Comparison of ENCODE assay signal across 15 cellular contexts in the genomic region with DNA sequence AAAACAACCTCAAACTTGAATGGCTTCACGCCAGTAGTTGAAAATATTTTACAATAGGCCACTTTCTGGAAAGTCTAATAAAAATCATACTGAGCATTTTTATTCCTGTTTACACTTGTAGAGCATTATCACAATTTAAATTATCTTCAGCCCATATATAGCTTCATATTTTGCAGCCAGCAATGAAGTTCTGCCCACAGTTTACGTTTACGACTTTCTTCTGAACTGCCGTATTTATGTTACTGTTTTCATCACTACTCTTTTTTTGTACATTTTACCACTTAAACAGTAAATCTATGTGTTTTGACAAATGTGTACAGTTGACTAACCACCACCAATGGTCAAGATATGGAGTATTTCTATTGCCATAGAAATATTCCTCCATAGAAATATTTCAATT.
DNase-seq lines count a peak whose midpoint lies in the region; ATAC-seq and TF ChIP-seq lines count a peak whose summit lies in the region.
"Had no signal": no experiment of that assay in that cellular context is flagged by ENCODE, and none has a peak within 500 bp of the region (broad histone marks: within the 10 kb centered on the region; RNA-seq: fewer than 3 reads in every experiment).

No MANE protein-coding gene starts in this region.

- TF ChIP-seq POLR2A in gastrocnemius medialis (IDR thresholded peaks at IDR 0.05), result no peak

- no peak overlapping the region for H3K4me3 Mint-ChIP-seq in activated naive CD4-positive, alpha-beta T cell treated with anti-CD3 and anti-CD28 coated beads, Interleukin-2, amount 10 ng/mL, durations not matched to agents 7 days and 5 days
- H3K4me3 Mint-ChIP-seq: activated CD4-positive, alpha-beta T cell treated with anti-CD3 and anti-CD28 coated beads, Interleukin-2, amount 10 ng/mL, durations not matched to agents 24 days and 14 days; CD8-positive, alpha-beta memory T cell; memory B cell had no signal

- whole genome bisulfite sequencing in right cardiac atrium, result 58% methylated on average over 4 of the region's 4 CpGs

- ATAC-seq in right cardiac atrium (no peak), left ventricle myocardium superior (no peak), gastrocnemius medialis (no peak), HG03432 (IDR thresholded peaks at IDR 0.05; ENCODE audit: unreplicated experiment) (no peak)
- ATAC-seq: activated naive CD4-positive, alpha-beta T cell treated with anti-CD3 and anti-CD28 coated beads, Interleukin-2, amount 50 U/mL, for 72 hours had no signal

- no peaks in the 10 kb centered on the region for H3K27me3 ChIP-seq in right cardiac atrium (ENCODE audit: control insufficient read depth, insufficient read depth)
- H3K27me3 ChIP-seq in gastrocnemius medialis, result no peaks in the 10 kb centered on the region
- H3K27me3 ChIP-seq in A673 (replicated peaks; ENCODE audit: insufficient read depth, low read depth, low read length, poor library complexity), result peaks cover 15% of the 10 kb centered on the region

- H3K4me3 ChIP-seq in right cardiac atrium (ENCODE audit: low read length) (no peak overlapping the region), fibroblast of villous mesenchyme (ENCODE audit: low read depth, low read length) (no peak overlapping the region), gastrocnemius medialis (no peak overlapping the region), A673 (ENCODE audit: low read depth, low read length, poor library complexity, severe bottlenecking) (no peak overlapping the region)

- BruUV-seq in A673 (replicated peaks; lab: Mats Ljungman, UMichigan), result no TSS peak

- H3K9me3 ChIP-seq in right cardiac atrium (ENCODE audit: control insufficient read depth, low read length), result no peaks in the 10 kb centered on the region
- no peaks in the 10 kb centered on the region for H3K9me3 ChIP-seq in gastrocnemius medialis
- H3K9me3 ChIP-seq in A673 (ENCODE audit: low read depth, low read length, poor library complexity, severe bottlenecking), result peaks cover 7% of the 10 kb centered on the region

- CTCF ChIA-PET in activated naive CD4-positive, alpha-beta T cell treated with anti-CD3 and anti-CD28 coated beads, Interleukin-2, amount 10 ng/mL, durations not matched to agents 7 days and 5 days (lab: Charles Lee), result no interaction called here
- CTCF ChIA-PET in A673 (lab: Charles Lee), result no interaction called here

- H3K27me3 Mint-ChIP-seq in activated naive CD4-positive, alpha-beta T cell treated with anti-CD3 and anti-CD28 coated beads, Interleukin-2, amount 10 ng/mL, durations not matched to agents 7 days and 5 days, result peaks cover 3% of the 10 kb centered on the region

- H3K36me3 ChIP-seq in gastrocnemius medialis, result no peaks in the 10 kb centered on the region
- H3K36me3 ChIP-seq in A673 (ENCODE audit: insufficient read depth, low read length, poor library complexity, severe bottlenecking), result no peaks in the 10 kb centered on the region

- H3K4me1 ChIP-seq in right cardiac atrium (ENCODE audit: control insufficient read depth, insufficient read depth, low read length), result no peaks in the 10 kb centered on the region
- H3K4me1 ChIP-seq in gastrocnemius medialis, result peaks cover 0 to 4% of the 10 kb centered on the region in 2 donors
- no peaks in the 10 kb centered on the region for H3K4me1 ChIP-seq in A673 (ENCODE audit: insufficient read depth, low read length, poor library complexity, severe bottlenecking)

- in situ Hi-C loops in gastrocnemius medialis (cut with MboI; ENCODE audit: low sequenced_read_pairs in 4 of 4), result no loop called here

- H3K27ac ChIP-seq in right cardiac atrium (ENCODE audit: low read length) (peak overlapping the region; percentile 37), gastrocnemius medialis (peak overlapping the region; percentile 35 to 66 (median 54)), A673 (ENCODE audit: low read depth, low read length, poor library complexity, severe bottlenecking) (no peak overlapping the region)

- H3K27ac Mint-ChIP-seq in activated naive CD4-positive, alpha-beta T cell treated with anti-CD3 and anti-CD28 coated beads, Interleukin-2, amount 10 ng/mL, durations not matched to agents 7 days and 5 days, result no peak overlapping the region
- H3K27ac Mint-ChIP-seq: activated CD4-positive, alpha-beta T cell treated with anti-CD3 and anti-CD28 coated beads, Interleukin-2, amount 10 ng/mL, durations not matched to agents 24 days and 14 days; activated naive CD4-positive, alpha-beta T cell treated with anti-CD3 and anti-CD28 coated beads, Interleukin-2, amount 50 U/mL, for 72 hours; CD8-positive, alpha-beta memory T cell; memory B cell had no signal

- DNase-seq in right cardiac atrium (no peak), left ventricle myocardium superior (no peak), fibroblast of villous mesenchyme (ENCODE audit: low read depth) (peak; percentile 96), gastrocnemius medialis (no peak), A172 (ENCODE audit: low spot score) (no peak), A673 (ENCODE audit: low spot score) (no peak)
- DNase-seq in activated naive CD4-positive, alpha-beta T cell treated with anti-CD3 and anti-CD28 coated beads, Interleukin-2, amount 10 ng/mL, durations not matched to agents 7 days and 5 days, result no peak
- DNase-seq: CD8-positive, alpha-beta memory T cell; central memory CD4-positive, alpha-beta T cell; H7; NCI-H187 had no signal

- no peak for TF ChIP-seq CTCF in fibroblast of villous mesenchyme (IDR thresholded peaks at IDR 0.05; ENCODE audit: insufficient read depth, low read depth, low read length)
- no peak for TF ChIP-seq CTCF in gastrocnemius medialis (IDR thresholded peaks at IDR 0.05 in 4 of 5, conservative IDR thresholded peaks at IDR 0.05 in 1 of 5)
- no peak for TF ChIP-seq CTCF in A673 (conservative IDR thresholded peaks at IDR 0.05; ENCODE audit: low read depth, low read length)

- H3K9me3 Mint-ChIP-seq in activated naive CD4-positive, alpha-beta T cell treated with anti-CD3 and anti-CD28 coated beads, Interleukin-2, amount 10 ng/mL, durations not matched to agents 7 days and 5 days, result peaks cover 6% of the 10 kb centered on the region
- H3K9me3 Mint-ChIP-seq: activated naive CD4-positive, alpha-beta T cell treated with anti-CD3 and anti-CD28 coated beads, Interleukin-2, amount 50 U/mL, for 72 hours had no signal

- POLR2A ChIA-PET in A673 (lab: Charles Lee; ENCODE audit: low non-redundant PET), result no interaction called here

- H3K4me1 Mint-ChIP-seq in activated naive CD4-positive, alpha-beta T cell treated with anti-CD3 and anti-CD28 coated beads, Interleukin-2, amount 10 ng/mL, durations not matched to agents 7 days and 5 days, result no peaks in the 10 kb centered on the region
- H3K4me1 Mint-ChIP-seq: activated CD4-positive, alpha-beta T cell treated with anti-CD3 and anti-CD28 coated beads, Interleukin-2, amount 10 ng/mL, durations not matched to agents 24 days and 14 days; CD8-positive, alpha-beta memory T cell; memory B cell had no signal

- no peaks in the 10 kb centered on the region for H3K36me3 Mint-ChIP-seq in activated naive CD4-positive, alpha-beta T cell treated with anti-CD3 and anti-CD28 coated beads, Interleukin-2, amount 10 ng/mL, durations not matched to agents 7 days and 5 days
- H3K36me3 Mint-ChIP-seq: CD8-positive, alpha-beta memory T cell; memory B cell had no signal

- intact Hi-C loops in right cardiac atrium (cut with DNase I), result loop anchor here in 1 of 4 donors (5.0 kb wide), 1 partner anchor 240 kb away; a partner anchor contains a TSS
- intact Hi-C loops in left ventricle myocardium superior (cut with micrococcal nuclease), result no loop called here
- intact Hi-C loops in gastrocnemius medialis (cut with DNase I; ENCODE audit: low total_unique reads), result loop anchor here (2.0 kb wide), 1 partner anchor 239 kb away; no protein-coding TSS in a partner anchor
- intact Hi-C loops in A673 (cut with micrococcal nuclease; ENCODE audit: unreplicated experiment), result loop anchor here (5.0 kb wide), 1 partner anchor 240 kb away; a partner anchor contains a TSS
